In genomic region chr15:87656373-87656772, GRCh38 we compare ENCODE assay signal across 1 cellular context.
TF ChIP-seq lines count a peak whose summit lies in the region.

No MANE protein-coding gene starts in this region.

TF ChIP-seq in K562, 482 proteins besides CTCF, POLR2A, EP300 and RAD21:
- TF ChIP-seq KDM1A (IDR thresholded peaks at IDR 0.05), result peak; percentile 25 to 58; a peak in 3 of 4 replicates
- TF ChIP-seq NR1H2 (CRISPR knock-in tag; IDR thresholded peaks at IDR 0.05), result no peak
- TF ChIP-seq MEIS2 (IDR thresholded peaks at IDR 0.05; ENCODE audit: partially characterized antibody), result peak; percentile 11
